In the genomic region with DNA sequence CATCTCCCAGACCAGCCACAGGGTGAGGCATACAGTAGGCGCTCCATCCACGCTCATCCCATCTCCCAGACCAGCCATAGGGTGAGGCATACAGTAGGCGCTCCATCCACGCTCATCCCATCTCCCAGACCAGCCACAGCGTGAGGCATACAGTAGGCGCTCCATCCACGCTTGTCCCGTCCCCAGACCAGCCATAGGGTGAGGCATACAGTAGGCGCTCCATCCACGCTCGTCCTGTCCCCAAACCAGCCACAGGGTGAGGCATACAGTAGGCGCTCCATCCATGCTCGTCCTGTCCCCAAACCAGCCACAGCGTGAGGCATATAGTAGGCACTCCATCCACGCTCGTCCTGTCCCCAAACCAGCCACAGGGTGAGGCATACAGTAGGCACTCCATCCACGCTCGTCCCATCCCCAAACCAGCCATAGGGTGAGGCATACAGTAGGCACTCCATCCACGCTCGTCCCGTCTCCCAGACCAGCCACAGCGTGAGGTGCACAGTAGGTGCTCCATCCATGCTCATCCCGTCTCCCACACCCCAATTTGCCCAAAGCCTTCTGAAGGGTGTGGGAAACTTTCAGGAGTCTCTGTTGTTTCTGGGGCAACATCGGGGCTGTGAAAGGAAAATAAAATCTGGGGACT, we compare ENCODE assay signal across 1 cellular context. TPM values are rescaled to one million over a fixed set of nuclear protein-coding genes. Genes with fewer than 3 reads are reported as not detected.
"Had no signal": no experiment of that assay in that cellular context is flagged by ENCODE, and none has a peak within 500 bp of the region (broad histone marks: within the 10 kb centered on the region; RNA-seq: fewer than 3 reads in every experiment).

No MANE protein-coding gene starts in this region.

RNA-seq across cellular contexts. Expression of gene TMEM255B, which starts 13.4 kb away (rescaled TPM):
- total RNA-seq: frontal cortex had no signal
